22 cellular contexts compared by ENCODE assay signal in the genomic region with DNA sequence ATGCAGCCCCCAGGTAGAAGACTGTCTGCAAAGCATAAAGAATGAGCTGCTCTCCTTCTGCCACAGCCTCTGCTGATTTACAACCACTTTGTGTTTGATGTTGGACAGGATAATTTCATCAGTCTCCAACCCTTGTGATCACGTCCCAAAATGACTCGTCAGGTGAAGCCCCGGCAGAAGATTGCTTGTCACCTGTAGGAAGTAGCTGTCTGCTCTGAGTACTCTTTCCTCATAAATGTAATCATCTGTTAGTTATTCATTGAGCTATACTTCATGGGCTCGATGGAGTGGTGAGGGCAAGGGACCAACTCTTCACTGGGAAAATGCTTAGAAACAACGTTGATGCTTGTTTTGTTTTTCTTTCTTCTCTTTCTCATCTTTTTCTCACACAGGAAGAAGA.
"Had no signal": no experiment of that assay in that cellular context is flagged by ENCODE, and none has a peak within 500 bp of the region (broad histone marks: within the 10 kb centered on the region; RNA-seq: fewer than 3 reads in every experiment).

No MANE protein-coding gene starts in this region.

- H3K4me1 ChIP-seq: esophagus muscularis mucosa, gastrocnemius medialis, psoas muscle, right lobe of liver, spleen, testis, tibial nerve, upper lobe of right lung, vagina had no signal

- H3K27me3 ChIP-seq: esophagus muscularis mucosa, gastrocnemius medialis, neutrophil, right lobe of liver, spleen, testis, tibial nerve, upper lobe of right lung, vagina had no signal

- ATAC-seq: gastrocnemius medialis; naive thymus-derived CD4-positive, alpha-beta T cell; psoas muscle; right lobe of liver; stimulated activated memory B cell treated with anti-CD40 and anti-IgM and Interleukin-4, amounts not matched to agents 10 μg/mL and 1 μg/mL and 100 μg/mL, for 72 hours; upper lobe of right lung had no signal

- H3K27ac ChIP-seq: coronary artery, esophagus muscularis mucosa, gastrocnemius medialis, neutrophil, psoas muscle, right lobe of liver, spleen, testis, tibial nerve, upper lobe of right lung, vagina had no signal

- H3K4me3 ChIP-seq: coronary artery, esophagus muscularis mucosa, gastrocnemius medialis, psoas muscle, right lobe of liver, spleen, testis, tibial nerve, upper lobe of right lung, vagina had no signal

- H3K36me3 ChIP-seq: esophagus muscularis mucosa, gastrocnemius medialis, neutrophil, right lobe of liver, spleen, tibial nerve, upper lobe of right lung, vagina had no signal

- DNase-seq: effector CD4-positive, alpha-beta T cell; endodermal cell; gastrocnemius medialis; glutamatergic neuron; mesendoderm; naive thymus-derived CD4-positive, alpha-beta T cell; nephron progenitor cell; psoas muscle; retina; right lobe of liver; spleen; stimulated activated CD4-positive, alpha-beta T cell treated with anti-CD3 and anti-CD28 coated beads, Interleukin-15, amount 100 ng/mL, for 24 hours; stimulated activated CD4-positive, alpha-beta T cell treated with anti-CD3 and anti-CD28 coated beads, Interleukin-1b, Interleukin-23, amount 100 ng/mL, for 48 hours; stimulated activated CD4-positive, alpha-beta T cell treated with anti-CD3 and anti-CD28 coated beads, Interleukin-4, amount 100 ng/mL, for 24 hours; testis; upper lobe of right lung had no signal

- H3K9me3 ChIP-seq: esophagus muscularis mucosa, gastrocnemius medialis, neutrophil, psoas muscle, right lobe of liver, spleen, testis, tibial nerve, upper lobe of right lung, vagina had no signal
